9 cellular contexts compared by ENCODE assay signal in genomic region chr2:216216951-216217903, GRCh38.
DNase-seq lines count a peak whose midpoint lies in the region; ATAC-seq, FAIRE-seq and TF ChIP-seq lines count a peak whose summit lies in the region.
"Had no signal": no experiment of that assay in that cellular context is flagged by ENCODE, and none has a peak within 500 bp of the region (broad histone marks: within the 10 kb centered on the region; RNA-seq: fewer than 3 reads in every experiment).

No MANE protein-coding gene starts in this region.

- H3K9me3 ChIP-seq in A673 (ENCODE audit: low read depth, low read length, poor library complexity, severe bottlenecking) (no peaks in the 10 kb centered on the region), SK-N-SH (no peaks in the 10 kb centered on the region)

- peak; percentile 31 for ATAC-seq in GM18511 (IDR thresholded peaks at IDR 0.05; ENCODE audit: unreplicated experiment)
- ATAC-seq in foreskin keratinocyte = peak; percentile 51
- no peak for ATAC-seq in GM21723 (IDR thresholded peaks at IDR 0.05; ENCODE audit: unreplicated experiment)
- ATAC-seq: left lobe of liver had no signal

- POLR2A ChIA-PET in A673 (lab: Charles Lee; ENCODE audit: low non-redundant PET) = interaction anchor here (0.6 kb wide), 1 partner anchor 12 kb away, joined by 5 read pairs; no protein-coding TSS in a partner anchor
- POLR2A ChIA-PET in SK-N-SH (lab: Yijun Ruan, JAX) = interaction anchor here (1.2 kb wide), 1 partner anchor 8 kb away, joined by 4 read pairs; no protein-coding TSS in a partner anchor

- intact Hi-C loops in A673 (cut with micrococcal nuclease; ENCODE audit: unreplicated experiment) = no loop called here

- no peak for TF ChIP-seq POLR2A in GM12891 (IDR thresholded peaks at IDR 0.05; ENCODE audit: low read depth, low read length)

- peaks cover 9% of the 10 kb centered on the region for H3K4me1 ChIP-seq in A673 (ENCODE audit: insufficient read depth, low read length, poor library complexity, severe bottlenecking)
- peaks cover 42 to 44% of the 10 kb centered on the region in 2 experiments for H3K4me1 ChIP-seq in SK-N-SH (ENCODE audit: control insufficient read depth in 1 of 2, insufficient read depth in 2 of 2, low read depth in 1 of 2, low read length in 1 of 2)
- peaks cover 22% of the 10 kb centered on the region for H3K4me1 ChIP-seq in foreskin keratinocyte

- H3K4me2 ChIP-seq in SK-N-SH = peak overlapping the region; percentile 73

- BruUV-seq in A673 (replicated peaks; lab: Mats Ljungman, UMichigan) = no TSS peak

- CTCF ChIA-PET in A673 (lab: Charles Lee) (no interaction called here), SK-N-SH (lab: Yijun Ruan, JAX) (interaction anchor here (0.9 to 2.5 kb wide), 8 partner anchors 13 to 186 kb away, joined by 3 to 8 read pairs (median 3); no protein-coding TSS in a partner anchor)

- no peaks in the 10 kb centered on the region; the same call in 1 of the 2 replicates for H3K79me2 ChIP-seq in SK-N-SH (ENCODE audit: insufficient read depth)

- no peak for FAIRE-seq in GM12891 (lab: Jason Lieb, UNC)

- peak overlapping the region; percentile 45; the same call in 1 of the 2 replicates for H3K9ac ChIP-seq in SK-N-SH

- peaks cover 60% of the 10 kb centered on the region for H3F3A ChIP-seq in SK-N-SH (replicated peaks; ENCODE audit: insufficient read depth)

- no peaks in the 10 kb centered on the region for H3K9me2 ChIP-seq in SK-N-SH

- H3K27ac ChIP-seq in A673 (ENCODE audit: low read depth, low read length, poor library complexity, severe bottlenecking) = peak overlapping the region; percentile 45
- peak overlapping the region; percentile 91 to 95 for H3K27ac ChIP-seq in SK-N-SH (ENCODE audit: low read depth in 2 of 2, low read length in 1 of 2)
- H3K27ac ChIP-seq in foreskin keratinocyte = no peak overlapping the region

- 0 out of 2 replicates have a peak, but pooled peaks have one; percentile 5 for TF ChIP-seq RAD21 in SK-N-SH (IDR thresholded peaks at IDR 0.05; ENCODE audit: low read length)

- H3K4me3 ChIP-seq in A673 (ENCODE audit: low read depth, low read length, poor library complexity, severe bottlenecking) (no peak overlapping the region), SK-N-SH (ENCODE audit: low read depth in 2 of 2, low read length in 1 of 2) (peak overlapping the region; percentile 10 to 35; a peak in 2 of 4 replicates)

- DNase-seq in A673 (ENCODE audit: low spot score) = peak; percentile 78
- peak; percentile 58 for DNase-seq in SK-N-SH
- peak in 1 of 2 donors; percentile 64 for DNase-seq in foreskin keratinocyte
- DNase-seq in GM12891 (ENCODE audit: insufficient read length, low spot score) = no peak
- no peak for DNase-seq in NCI-H1092 (lab: John Stamatoyannopoulos, UW)
- DNase-seq in cerebellar nuclear complex (lab: John Stamatoyannopoulos, UW) = no peak

- H3K27me3 ChIP-seq in A673 (replicated peaks; ENCODE audit: insufficient read depth, low read depth, low read length, poor library complexity) (no peaks in the 10 kb centered on the region), SK-N-SH (ENCODE audit: insufficient read depth) (no peaks in the 10 kb centered on the region), foreskin keratinocyte (no peaks in the 10 kb centered on the region)

- peak overlapping the region; percentile 29; the same call in 1 of the 2 replicates for H2AFZ ChIP-seq in SK-N-SH (ENCODE audit: low read depth)

- TF ChIP-seq CTCF in A673 (conservative IDR thresholded peaks at IDR 0.05; ENCODE audit: low read depth, low read length) (no peak), SK-N-SH (IDR thresholded peaks at IDR 0.05) (no peak), foreskin keratinocyte (conservative IDR thresholded peaks at IDR 0.05) (no peak)

- 28% methylated on average over 6 of the region's 7 CpGs for WGBS in SK-N-SH (ENCODE audit: low lambda C conversion rate)

- TF ChIP-seq EP300 in SK-N-SH (IDR thresholded peaks at IDR 0.05; ENCODE audit: borderline replicate concordance in 1 of 2, low read depth in 1 of 2, low read length in 1 of 2) = peak; percentile 79 to 94

- no peaks in the 10 kb centered on the region for H4K20me1 ChIP-seq in SK-N-SH (ENCODE audit: insufficient read depth)

- no peaks in the 10 kb centered on the region for H3K36me3 ChIP-seq in A673 (ENCODE audit: insufficient read depth, low read length, poor library complexity, severe bottlenecking)
- peaks cover 18 to 28% of the 10 kb centered on the region in 2 experiments for H3K36me3 ChIP-seq in SK-N-SH (replicated peaks in 1 of 2; ENCODE audit: control insufficient read depth in 1 of 2, insufficient read depth in 2 of 2, low read length in 1 of 2)

TF ChIP-seq in SK-N-SH, 30 proteins besides CTCF, POLR2A, EP300 and RAD21 (continues in another document):
- peak; percentile 30 for TF ChIP-seq CHD2 (IDR thresholded peaks at IDR 0.05; ENCODE audit: low read length, partially characterized antibody)
- 0 out of 2 replicates have a peak, but pooled peaks have one; percentile 20 for TF ChIP-seq ZBTB33 (IDR thresholded peaks at IDR 0.05; ENCODE audit: borderline replicate concordance, low read depth)
- peak; percentile 98 for TF ChIP-seq PBX3 (IDR thresholded peaks at IDR 0.05)
- TF ChIP-seq RFX5 (IDR thresholded peaks at IDR 0.05; ENCODE audit: low read length) = no peak
- TF ChIP-seq YY1 (IDR thresholded peaks at IDR 0.05; ENCODE audit: low read depth) = no peak

TF ChIP-seq in GM12891, 5 proteins besides CTCF, POLR2A, EP300 and RAD21:
- no peak for TF ChIP-seq TAF1 (IDR thresholded peaks at IDR 0.05; ENCODE audit: low read depth, low read length)
- TF ChIP-seq PAX5 (IDR thresholded peaks at IDR 0.05; ENCODE audit: insufficient read depth, low read length, severe bottlenecking) = no peak
- TF ChIP-seq POU2F2 (IDR thresholded peaks at IDR 0.05; ENCODE audit: low read depth, low read length) = no peak
- TF ChIP-seq SPI1 (IDR thresholded peaks at IDR 0.05; ENCODE audit: low read depth, low read length) = no peak
- TF ChIP-seq POLR2AphosphoS5 (IDR thresholded peaks at IDR 0.05; ENCODE audit: low read depth, low read length) = no peak

Comparison
In these comparisons a context has a peak if more than half of its experiments do, and no peak if none do; other contexts are left out.
1. DNase-seq: peak in A673 (single experiment) and SK-N-SH (single experiment); none in GM12891 (single experiment), NCI-H1092 (single experiment) and cerebellar nuclear complex (0 of 2).